Comparison of ENCODE assay signal across 29 cellular contexts in the genomic region with DNA sequence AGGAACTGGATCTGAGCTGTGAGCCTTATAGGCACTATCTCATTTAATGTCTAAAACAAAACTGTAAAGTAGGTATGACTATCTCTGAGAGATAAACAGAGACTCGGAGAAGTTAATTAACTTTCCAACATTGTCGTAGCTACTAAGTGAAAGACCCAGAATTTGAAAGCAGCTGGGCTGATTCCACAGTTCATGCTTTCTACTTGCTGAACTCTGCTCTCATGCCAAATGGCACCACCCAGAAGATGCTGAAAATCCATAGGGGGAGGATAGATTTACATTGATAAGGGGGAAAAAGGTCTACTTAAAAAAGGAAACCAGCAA.
DNase-seq lines count a peak whose midpoint lies in the region; ATAC-seq, FAIRE-seq and TF ChIP-seq lines count a peak whose summit lies in the region.
"Had no signal": no experiment of that assay in that cellular context is flagged by ENCODE, and none has a peak within 500 bp of the region (broad histone marks: within the 10 kb centered on the region; RNA-seq: fewer than 3 reads in every experiment).

No MANE protein-coding gene starts in this region.

- TF ChIP-seq POLR2A in A549 (IDR thresholded peaks at IDR 0.05; ENCODE audit: low read length): no peak

- H3K4me2 ChIP-seq in A549: peak overlapping the region; percentile 59

- H3K9ac ChIP-seq in HUES48 (ENCODE audit: low read depth, low read length) (no peak overlapping the region), colonic mucosa (ENCODE audit: low read depth in 2 of 2, low read length in 2 of 2) (peak overlapping the region in 1 of 2 donors; percentile 29)

- H3K36me3 ChIP-seq in HUES48 (ENCODE audit: control insufficient read depth, insufficient read depth, low read length) (no peaks in the 10 kb centered on the region), colonic mucosa (no peaks in the 10 kb centered on the region), mucosa of descending colon (ENCODE audit: low read depth) (no peaks in the 10 kb centered on the region)
- H3K36me3 ChIP-seq: BE2C, esophagus squamous epithelium, tibial nerve had no signal

- no peaks in the 10 kb centered on the region; the same call in 1 of the 2 replicates for H3K27me3 ChIP-seq in HUES48 (ENCODE audit: control insufficient read depth, insufficient read depth, low read length)
- H3K27me3 ChIP-seq in colonic mucosa: no peaks in the 10 kb centered on the region
- H3K27me3 ChIP-seq: BE2C, esophagus squamous epithelium, tibial nerve had no signal

- FAIRE-seq in A549 (lab: Jason Lieb, UNC): no peak
- FAIRE-seq: endometrium, frontal cortex, G401.6, H54 had no signal

- ATAC-seq in A549 (no peak), mucosa of descending colon (peak; percentile 1), GM19035 (IDR thresholded peaks at IDR 0.05; ENCODE audit: unreplicated experiment) (no peak), GM18519 (IDR thresholded peaks at IDR 0.05; ENCODE audit: low FRiP score, unreplicated experiment) (no peak)
- ATAC-seq: activated CD4-positive, alpha-beta T cell treated with anti-CD3 and anti-CD28 coated beads for 36 hours; left cardiac atrium; naive thymus-derived CD8-positive, alpha-beta T cell; SK-N-SH treated with all-trans-retinoic acid at 6 μM for 48 hours had no signal

- intact Hi-C loops in colonic mucosa (cut with DNase I) (no loop called here), mucosa of descending colon (cut with DNase I, micrococcal nuclease) (no loop called here)

- H3K4me3 ChIP-seq in A549 (no peak overlapping the region), HUES48 (ENCODE audit: low read depth, low read length) (no peak overlapping the region), colonic mucosa (no peak overlapping the region), mucosa of descending colon (no peak overlapping the region)
- H3K4me3 ChIP-seq: esophagus squamous epithelium, tibial nerve had no signal

- H3K9me3 ChIP-seq in A549 (no peaks in the 10 kb centered on the region), HUES48 (ENCODE audit: control insufficient read depth, insufficient read depth, low read length) (no peaks in the 10 kb centered on the region), colonic mucosa (no peaks in the 10 kb centered on the region), mucosa of descending colon (no peaks in the 10 kb centered on the region)
- H3K9me3 ChIP-seq: BE2C, esophagus squamous epithelium, tibial nerve had no signal

- no peak for TF ChIP-seq RAD21 in A549 (conservative IDR thresholded peaks at IDR 0.05 in 1 of 2, IDR thresholded peaks at IDR 0.05 in 1 of 2)

- TF ChIP-seq CTCF in A549 (IDR thresholded peaks at IDR 0.05) (no peak), colonic mucosa (IDR thresholded peaks at IDR 0.05) (no peak), mucosa of descending colon (IDR thresholded peaks at IDR 0.05) (no peak)

- no peak for TF ChIP-seq EP300 in A549 (IDR thresholded peaks at IDR 0.05)

- CTCF ChIA-PET in A549 (lab: Yijun Ruan, JAX): interaction anchor here (1.0 to 1.3 kb wide), 2 partner anchors 10 to 216 kb away, joined by 5 to 6 read pairs; no protein-coding TSS in a partner anchor

- DNase-seq in A549 (ENCODE audit: low read depth in 1 of 2, low spot score in 1 of 2): no peak
- DNase-seq in colonic mucosa: no peak
- DNase-seq in mucosa of descending colon: no peak
- no peak for DNase-seq in NAMALWA (ENCODE audit: low spot score)
- DNase-seq in NCI-H1694 treated with DMSO at 0.1 percent for 48 hours (lab: John Stamatoyannopoulos, UW): no peak
- DNase-seq: activated CD4-positive, alpha-beta T cell treated with anti-CD3 and anti-CD28 coated beads for 36 hours; activated effector memory CD4-positive, alpha-beta T cell treated with Interleukin-2 at 50 U/mL for 16 hours; activated naive CD8-positive, alpha-beta T cell treated with anti-CD3 and anti-CD28 coated beads for 36 hours; activated T-cell treated with anti-CD3 and anti-CD28 coated beads for 4 hours; aorta; BE2C; esophagus squamous epithelium; hippocampal formation; left cardiac atrium; mesendoderm; naive thymus-derived CD8-positive, alpha-beta T cell; NCI-H226; nucleus accumbens; stimulated activated naive CD8-positive, alpha-beta T cell treated with anti-CD3 and anti-CD28 coated beads, Interleukin-15, amount 100 ng/mL, for 72 hours; T-helper 17 cell had no signal

- WGBS in A549 (ENCODE audit: missing lambda C conversion rate): 74% methylated on average over 2 of the region's 2 CpGs

- H3K4me1 ChIP-seq in A549 (peaks cover 41% of the 10 kb centered on the region), HUES48 (ENCODE audit: control insufficient read depth, insufficient read depth, low read length) (0 out of 2 replicates have a peak, but pooled peaks cover 4% of the 10 kb centered on the region), colonic mucosa (no peaks in the 10 kb centered on the region), mucosa of descending colon (ENCODE audit: low read depth) (peaks cover 29% of the 10 kb centered on the region)

- POLR2A ChIA-PET in A549 (lab: Yijun Ruan, JAX): interaction anchor here (0.9 to 1.4 kb wide), 5 partner anchors 10 to 216 kb away, joined by 3 to 9 read pairs (median 3); no protein-coding TSS in a partner anchor

- H3K27ac ChIP-seq in A549 (peak overlapping the region; percentile 65 to 84), HUES48 (ENCODE audit: low read depth, low read length) (peak overlapping the region; percentile 38), colonic mucosa (peak overlapping the region; percentile 65)
- H3K27ac ChIP-seq: esophagus squamous epithelium, tibial nerve had no signal

TF ChIP-seq in A549, 52 proteins besides CTCF, POLR2A, EP300 and RAD21:
- TF ChIP-seq HOXA7 (CRISPR knock-in tag; IDR thresholded peaks at IDR 0.05) (no peak), NR3C1 (IDR thresholded peaks at IDR 0.05) (no peak), CHD4 (IDR thresholded peaks at IDR 0.05; ENCODE audit: borderline replicate concordance) (no peak), TP53 (CRISPR knock-in tag; IDR thresholded peaks at IDR 0.05) (no peak), POLR2AphosphoS2 (conservative IDR thresholded peaks at IDR 0.05; ENCODE audit: low read length) (no peak), HDAC2 (IDR thresholded peaks at IDR 0.05) (no peak), GATA3 (IDR thresholded peaks at IDR 0.05; ENCODE audit: borderline replicate concordance) (no peak), MYC (IDR thresholded peaks at IDR 0.05; ENCODE audit: borderline replicate concordance, low read length) (no peak), BHLHE40 (IDR thresholded peaks at IDR 0.05; ENCODE audit: low read depth, low read length) (no peak), EHF (CRISPR knock-in tag; IDR thresholded peaks at IDR 0.05) (no peak), NFE2L2 (conservative IDR thresholded peaks at IDR 0.05; ENCODE audit: low read length) (no peak), CHD2 (IDR thresholded peaks at IDR 0.05; ENCODE audit: low read length, partially characterized antibody) (no peak), KDM5A (IDR thresholded peaks at IDR 0.05) (no peak), RNF2 (IDR thresholded peaks at IDR 0.05; ENCODE audit: borderline replicate concordance, low read depth) (no peak), ZSCAN20 (CRISPR knock-in tag; IDR thresholded peaks at IDR 0.05) (no peak)
- TF ChIP-seq, protein P1, sequence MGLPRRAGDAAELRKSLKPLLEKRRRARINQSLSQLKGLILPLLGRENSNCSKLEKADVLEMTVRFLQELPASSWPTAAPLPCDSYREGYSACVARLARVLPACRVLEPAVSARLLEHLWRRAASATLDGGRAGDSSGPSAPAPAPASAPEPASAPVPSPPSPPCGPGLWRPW (IDR thresholded peaks at IDR 0.05): no peak
- TF ChIP-seq, protein P2, sequence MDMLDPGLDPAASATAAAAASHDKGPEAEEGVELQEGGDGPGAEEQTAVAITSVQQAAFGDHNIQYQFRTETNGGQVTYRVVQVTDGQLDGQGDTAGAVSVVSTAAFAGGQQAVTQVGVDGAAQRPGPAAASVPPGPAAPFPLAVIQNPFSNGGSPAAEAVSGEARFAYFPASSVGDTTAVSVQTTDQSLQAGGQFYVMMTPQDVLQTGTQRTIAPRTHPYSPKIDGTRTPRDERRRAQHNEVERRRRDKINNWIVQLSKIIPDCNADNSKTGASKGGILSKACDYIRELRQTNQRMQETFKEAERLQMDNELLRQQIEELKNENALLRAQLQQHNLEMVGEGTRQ (IDR thresholded peaks at IDR 0.05): no peak
- TF ChIP-seq, protein P3, sequence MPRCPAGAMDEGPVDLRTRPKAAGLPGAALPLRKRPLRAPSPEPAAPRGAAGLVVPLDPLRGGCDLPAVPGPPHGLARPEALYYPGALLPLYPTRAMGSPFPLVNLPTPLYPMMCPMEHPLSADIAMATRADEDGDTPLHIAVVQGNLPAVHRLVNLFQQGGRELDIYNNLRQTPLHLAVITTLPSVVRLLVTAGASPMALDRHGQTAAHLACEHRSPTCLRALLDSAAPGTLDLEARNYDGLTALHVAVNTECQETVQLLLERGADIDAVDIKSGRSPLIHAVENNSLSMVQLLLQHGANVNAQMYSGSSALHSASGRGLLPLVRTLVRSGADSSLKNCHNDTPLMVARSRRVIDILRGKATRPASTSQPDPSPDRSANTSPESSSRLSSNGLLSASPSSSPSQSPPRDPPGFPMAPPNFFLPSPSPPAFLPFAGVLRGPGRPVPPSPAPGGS (IDR thresholded peaks at IDR 0.05): no peak
